Comparison of ENCODE assay signal across 7 cellular contexts in the genomic region with DNA sequence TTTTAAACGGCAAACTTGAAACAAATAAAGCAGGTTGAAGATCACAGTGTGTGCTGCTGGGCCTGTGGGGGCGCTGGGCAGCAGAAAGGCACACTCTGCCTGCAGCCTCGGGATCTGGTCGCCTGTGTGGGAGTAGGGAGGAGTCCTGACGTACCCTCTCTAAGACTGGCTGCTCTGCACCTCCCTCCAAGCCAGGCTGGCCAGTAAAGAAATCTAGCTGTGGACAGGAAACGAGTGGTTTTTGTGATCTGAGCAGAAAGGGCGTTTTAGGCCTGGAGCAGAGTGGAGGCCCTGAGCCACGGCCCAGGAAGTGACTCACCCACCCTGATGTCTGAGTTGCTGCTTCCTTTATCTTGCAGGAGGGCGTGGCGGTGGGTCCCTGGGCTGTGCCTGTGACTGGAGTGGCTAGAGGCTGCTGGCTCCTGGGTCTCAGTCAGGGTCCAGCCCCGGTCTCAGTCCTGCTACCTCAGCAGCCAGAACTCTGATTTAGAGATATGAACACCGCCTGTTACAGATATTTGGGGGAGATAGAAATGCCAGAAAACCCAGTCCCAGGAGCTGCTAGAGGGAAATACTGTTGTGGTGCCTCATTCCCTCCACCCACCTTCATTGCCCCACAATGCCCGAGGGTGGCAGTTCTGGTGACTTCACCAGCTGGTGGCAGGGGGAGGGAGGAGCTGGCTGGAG. TPM values are rescaled to one million over a fixed set of nuclear protein-coding genes. Genes with fewer than 3 reads are reported as not detected.
DNase-seq lines count a peak whose midpoint lies in the region; ATAC-seq and TF ChIP-seq lines count a peak whose summit lies in the region.

No MANE protein-coding gene starts in this region.

- TF ChIP-seq CTCF in GM13976 (IDR thresholded peaks at IDR 0.05; ENCODE audit: borderline replicate concordance, control extremely low read depth, extremely low read depth, insufficient read depth, missing control alignments) (peak; percentile 77), WTC11 (IDR thresholded peaks at IDR 0.05) (no peak), cardiac fibroblast (IDR thresholded peaks at IDR 0.05; ENCODE audit: low read depth, low read length) (peak; percentile 61), kidney epithelial cell (IDR thresholded peaks at IDR 0.05; ENCODE audit: insufficient read depth, low read length, poor library complexity, severe bottlenecking) (peak; percentile 67)

- H3K36me3 ChIP-seq in kidney epithelial cell (ENCODE audit: control insufficient read depth, insufficient read depth, low read length) = no peaks in the 10 kb centered on the region

- H3K4me3 Mint-ChIP-seq in WTC11 = peak overlapping the region; percentile 63

- peak overlapping the region; percentile 11 to 33 for H3K4me3 ChIP-seq in cardiac fibroblast (replicated peaks in 1 of 2; ENCODE audit: low read depth in 2 of 2, low read length in 2 of 2)
- peak overlapping the region; percentile 31 for H3K4me3 ChIP-seq in kidney epithelial cell (ENCODE audit: low read depth, low read length)

- POLR2A ChIA-PET in WTC11 (lab: Charles Lee) = interaction anchor here (0.6 to 1.1 kb wide), 4 partner anchors 9 to 61 kb away, joined by 4 to 5 read pairs (median 4); partner anchors contain the start of gene S100A11

- no peaks in the 10 kb centered on the region for H3K9me3 Mint-ChIP-seq in WTC11

- peaks cover 42% of the 10 kb centered on the region for H3K4me1 Mint-ChIP-seq in WTC11

- no peaks in the 10 kb centered on the region for H3K36me3 Mint-ChIP-seq in WTC11

- H3K27ac Mint-ChIP-seq in WTC11 = peak overlapping the region; percentile 99

- DNase-seq in GM13976 (ENCODE audit: low spot score) (peak; percentile 86), NCI-H1436 (lab: John Stamatoyannopoulos, UW) (peak; percentile 79), WTC11 (ENCODE audit: low spot score) (peak; percentile 79), cardiac fibroblast (ENCODE audit: low read depth in 2 of 2) (peak; percentile 99), kidney epithelial cell (ENCODE audit: low read depth) (peak; percentile 98)
- DNase-seq in stimulated activated CD4-positive, alpha-beta T cell treated with anti-CD3 and anti-CD28 coated beads, Interleukin-15, amount 100 ng/mL, for 24 hours = peak; percentile 93

- in situ Hi-C loops in GM13976 (cut with MboI; ENCODE audit: low sequenced_read_pairs, unreplicated experiment) = no loop called here

- peaks cover 2% of the 10 kb centered on the region for H3K27me3 ChIP-seq in kidney epithelial cell (ENCODE audit: control insufficient read depth, insufficient read depth, low read length)

- ATAC-seq in HG02610 (IDR thresholded peaks at IDR 0.05; ENCODE audit: unreplicated experiment) (peak; percentile 93), WTC11 (peak; percentile 91)

- peaks cover 10% of the 10 kb centered on the region; the same call in 1 of the 2 replicates for H3K27me3 Mint-ChIP-seq in WTC11 (ENCODE audit: low read depth)

- CTCF ChIA-PET in WTC11 (lab: Charles Lee) = interaction anchor here (0.9 to 2.7 kb wide), 10 partner anchors 11 to 410 kb away, joined by 3 to 15 read pairs (median 6); partner anchors contain the start of gene S100A11

TF ChIP-seq in WTC11, 78 proteins besides CTCF, POLR2A, EP300 and RAD21:
- no peak for TF ChIP-seq JUN (CRISPR knock-in tag; IDR thresholded peaks at IDR 0.05)
- peak; percentile 40; the same call in 1 of the 2 replicates for TF ChIP-seq SP1 (CRISPR knock-in tag; conservative IDR thresholded peaks at IDR 0.05)
- TF ChIP-seq NR2C2 (CRISPR knock-in tag; IDR thresholded peaks at IDR 0.05) = no peak
- TF ChIP-seq EMX1 (CRISPR knock-in tag; IDR thresholded peaks at IDR 0.05) = no peak
- no peak for TF ChIP-seq NFE2L1 (CRISPR knock-in tag; IDR thresholded peaks at IDR 0.05)
- TF ChIP-seq FOXK1 (CRISPR knock-in tag; IDR thresholded peaks at IDR 0.05) = no peak
- TF ChIP-seq JAZF1 (CRISPR knock-in tag; IDR thresholded peaks at IDR 0.05) = no peak
- no peak for TF ChIP-seq NR1H2 (CRISPR knock-in tag; IDR thresholded peaks at IDR 0.05)
- TF ChIP-seq, protein P1, sequence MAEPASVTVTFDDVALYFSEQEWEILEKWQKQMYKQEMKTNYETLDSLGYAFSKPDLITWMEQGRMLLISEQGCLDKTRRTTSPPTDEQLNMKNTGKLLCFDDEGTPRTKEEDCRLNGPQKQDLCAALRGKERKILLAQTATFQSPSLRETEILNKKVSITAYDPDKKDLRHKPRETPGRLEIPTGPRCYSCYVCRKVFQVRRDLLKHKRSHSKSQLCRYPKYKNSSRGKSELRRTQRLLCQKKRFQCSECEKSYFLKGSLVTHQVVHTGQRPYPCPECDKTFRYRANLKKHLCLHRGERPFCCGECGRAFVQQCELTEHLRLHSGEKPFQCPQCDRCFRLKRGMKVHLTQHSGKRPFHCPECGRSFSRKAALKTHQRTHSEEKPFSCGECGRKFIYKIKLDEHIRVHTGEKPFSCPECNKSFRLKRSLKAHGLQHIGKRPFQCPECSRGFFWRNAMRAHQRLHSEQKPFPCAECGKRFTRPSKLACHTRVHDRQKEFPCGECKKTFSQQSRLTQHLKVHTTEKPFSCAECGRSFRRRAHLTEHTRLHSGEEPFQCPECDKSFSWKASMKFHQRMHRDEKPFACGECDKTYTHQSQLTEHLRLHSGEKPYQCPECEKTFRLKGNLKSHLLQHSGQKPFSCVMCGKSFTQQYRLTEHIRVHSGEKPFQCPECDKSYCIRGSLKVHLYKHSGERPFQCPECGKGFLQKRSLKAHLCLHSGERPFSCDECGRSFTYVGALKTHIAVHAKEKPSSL (CRISPR knock-in tag; conservative IDR thresholded peaks at IDR 0.05) = no peak
- TF ChIP-seq, protein P2, sequence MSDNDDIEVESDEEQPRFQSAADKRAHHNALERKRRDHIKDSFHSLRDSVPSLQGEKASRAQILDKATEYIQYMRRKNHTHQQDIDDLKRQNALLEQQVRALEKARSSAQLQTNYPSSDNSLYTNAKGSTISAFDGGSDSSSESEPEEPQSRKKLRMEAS (CRISPR knock-in tag; IDR thresholded peaks at IDR 0.05) = peak; percentile 26; the same call in 1 of the 2 replicates
- TF ChIP-seq ZNF232 (CRISPR knock-in tag; IDR thresholded peaks at IDR 0.05) = no peak
- TF ChIP-seq, protein P3, sequence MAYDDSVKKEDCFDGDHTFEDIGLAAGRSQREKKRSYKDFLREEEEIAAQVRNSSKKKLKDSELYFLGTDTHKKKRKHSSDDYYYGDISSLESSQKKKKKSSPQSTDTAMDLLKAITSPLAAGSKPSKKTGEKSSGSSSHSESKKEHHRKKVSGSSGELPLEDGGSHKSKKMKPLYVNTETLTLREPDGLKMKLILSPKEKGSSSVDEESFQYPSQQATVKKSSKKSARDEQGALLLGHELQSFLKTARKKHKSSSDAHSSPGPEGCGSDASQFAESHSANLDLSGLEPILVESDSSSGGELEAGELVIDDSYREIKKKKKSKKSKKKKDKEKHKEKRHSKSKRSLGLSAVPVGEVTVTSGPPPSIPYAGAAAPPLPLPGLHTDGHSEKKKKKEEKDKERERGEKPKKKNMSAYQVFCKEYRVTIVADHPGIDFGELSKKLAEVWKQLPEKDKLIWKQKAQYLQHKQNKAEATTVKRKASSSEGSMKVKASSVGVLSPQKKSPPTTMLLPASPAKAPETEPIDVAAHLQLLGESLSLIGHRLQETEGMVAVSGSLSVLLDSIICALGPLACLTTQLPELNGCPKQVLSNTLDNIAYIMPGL (CRISPR knock-in tag; IDR thresholded peaks at IDR 0.05) = 0 out of 2 replicates have a peak, but pooled peaks have one; percentile 24
- no peak for TF ChIP-seq NFYB (CRISPR knock-in tag; conservative IDR thresholded peaks at IDR 0.05; ENCODE audit: low read depth)
- no peak for TF ChIP-seq USF1 (CRISPR knock-in tag; IDR thresholded peaks at IDR 0.05)
- TF ChIP-seq ZNF671 (CRISPR knock-in tag; IDR thresholded peaks at IDR 0.05) = no peak
- TF ChIP-seq, protein P4, sequence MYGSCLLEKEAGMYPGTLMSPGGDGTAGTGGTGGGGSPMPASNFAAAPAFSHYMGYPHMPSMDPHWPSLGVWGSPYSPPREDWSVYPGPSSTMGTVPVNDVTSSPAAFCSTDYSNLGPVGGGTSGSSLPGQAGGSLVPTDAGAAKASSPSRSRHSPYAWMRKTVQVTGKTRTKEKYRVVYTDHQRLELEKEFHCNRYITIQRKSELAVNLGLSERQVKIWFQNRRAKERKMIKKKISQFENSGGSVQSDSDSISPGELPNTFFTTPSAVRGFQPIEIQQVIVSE (CRISPR knock-in tag; IDR thresholded peaks at IDR 0.05; ENCODE audit: borderline replicate concordance) = no peak
- TF ChIP-seq IRF2 (CRISPR knock-in tag; IDR thresholded peaks at IDR 0.05; ENCODE audit: borderline replicate concordance, low read depth) = no peak
- no peak for TF ChIP-seq ZNF416 (CRISPR knock-in tag; IDR thresholded peaks at IDR 0.05)
- no peak for TF ChIP-seq FOXP1 (CRISPR knock-in tag; IDR thresholded peaks at IDR 0.05; ENCODE audit: borderline replicate concordance)

RNA-seq across cellular contexts. Expression of gene S100A11, which starts 11.3 kb away (rescaled TPM):
- total RNA-seq in WTC11 (2021) = 126 to 181 TPM (median 163 TPM) in 3 replicates
- total RNA-seq in kidney epithelial cell = 826 and 967 TPM in 2 replicates

RNA-seq across cellular contexts. Expression of gene TCHHL1, which starts 40.8 kb away (rescaled TPM):
- not detected in 3 replicates for total RNA-seq in WTC11 (2021)
- total RNA-seq in kidney epithelial cell = not detected in 2 replicates

RNA-seq across cellular contexts. Expression of gene S100A10, which starts 54.4 kb away (rescaled TPM):
- total RNA-seq in WTC11 (2021) = 150 to 161 TPM (median 159 TPM) in 3 replicates
- total RNA-seq in kidney epithelial cell = 207 and 230 TPM in 2 replicates

Comparison
In these comparisons a context has a peak if more than half of its experiments do, and no peak if none do; other contexts are left out.
1. Peak in every context shown above with its lines: DNase-seq, ATAC-seq and H3K4me3 ChIP-seq.